1 cellular context compared by ENCODE assay signal in the genomic region with DNA sequence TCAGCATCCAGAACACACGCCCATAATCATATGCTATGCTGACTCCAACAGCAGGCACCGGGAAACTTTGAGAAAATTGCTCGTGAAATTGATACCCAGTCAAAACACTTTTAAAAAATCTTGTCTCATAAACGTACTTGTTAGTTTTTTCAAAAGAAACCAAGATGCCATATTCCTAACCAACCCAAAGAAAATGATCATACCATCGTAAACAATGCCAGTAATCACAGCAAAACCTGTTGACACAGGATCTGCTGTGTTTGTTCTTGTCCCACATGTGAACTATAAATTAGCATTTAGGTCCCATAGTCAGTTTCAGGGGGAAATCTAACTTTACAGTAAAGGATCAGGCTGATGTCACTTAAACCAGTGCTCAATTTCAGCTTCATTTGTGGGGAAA.
TF ChIP-seq lines count a peak whose summit lies in the region.

No MANE protein-coding gene starts in this region.

TF ChIP-seq in HEK293, 187 proteins besides CTCF, POLR2A, EP300 and RAD21 (continued from another document and continues in another):
- TF ChIP-seq PRDM10 (tag by site-specific recombination; IDR thresholded peaks at IDR 0.05), result peak; percentile 49; the same call in 1 of the 2 replicates
- no peak for TF ChIP-seq ZNF701 (tag by site-specific recombination; IDR thresholded peaks at IDR 0.05)
- TF ChIP-seq ZNF157 (tag by site-specific recombination; IDR thresholded peaks at IDR 0.05), result no peak
- no peak for TF ChIP-seq ZNF610 (tag by site-specific recombination; IDR thresholded peaks at IDR 0.05; ENCODE audit: borderline replicate concordance)
- no peak for TF ChIP-seq ZNF785 (tag by site-specific recombination; IDR thresholded peaks at IDR 0.05)
- TF ChIP-seq ZNF16 (tag by site-specific recombination; IDR thresholded peaks at IDR 0.05; ENCODE audit: low read depth), result no peak
- TF ChIP-seq, protein P1, sequence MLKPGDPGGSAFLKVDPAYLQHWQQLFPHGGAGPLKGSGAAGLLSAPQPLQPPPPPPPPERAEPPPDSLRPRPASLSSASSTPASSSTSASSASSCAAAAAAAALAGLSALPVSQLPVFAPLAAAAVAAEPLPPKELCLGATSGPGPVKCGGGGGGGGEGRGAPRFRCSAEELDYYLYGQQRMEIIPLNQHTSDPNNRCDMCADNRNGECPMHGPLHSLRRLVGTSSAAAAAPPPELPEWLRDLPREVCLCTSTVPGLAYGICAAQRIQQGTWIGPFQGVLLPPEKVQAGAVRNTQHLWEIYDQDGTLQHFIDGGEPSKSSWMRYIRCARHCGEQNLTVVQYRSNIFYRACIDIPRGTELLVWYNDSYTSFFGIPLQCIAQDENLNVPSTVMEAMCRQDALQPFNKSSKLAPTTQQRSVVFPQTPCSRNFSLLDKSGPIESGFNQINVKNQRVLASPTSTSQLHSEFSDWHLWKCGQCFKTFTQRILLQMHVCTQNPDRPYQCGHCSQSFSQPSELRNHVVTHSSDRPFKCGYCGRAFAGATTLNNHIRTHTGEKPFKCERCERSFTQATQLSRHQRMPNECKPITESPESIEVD (tag by site-specific recombination; IDR thresholded peaks at IDR 0.05), result peak; percentile 99
- no peak for TF ChIP-seq ZNF248 (tag by site-specific recombination; IDR thresholded peaks at IDR 0.05)
- TF ChIP-seq ZNF548 (tag by site-specific recombination; IDR thresholded peaks at IDR 0.05), result no peak
- TF ChIP-seq ZNF830 (tag by site-specific recombination; IDR thresholded peaks at IDR 0.05; ENCODE audit: low read depth), result no peak
- peak; percentile 38; the same call in 1 of the 2 replicates for TF ChIP-seq MZF1 (tag by site-specific recombination; IDR thresholded peaks at IDR 0.05; ENCODE audit: borderline replicate concordance)
- no peak for TF ChIP-seq ZNF239 (tag by site-specific recombination; IDR thresholded peaks at IDR 0.05)
- TF ChIP-seq, protein P2, sequence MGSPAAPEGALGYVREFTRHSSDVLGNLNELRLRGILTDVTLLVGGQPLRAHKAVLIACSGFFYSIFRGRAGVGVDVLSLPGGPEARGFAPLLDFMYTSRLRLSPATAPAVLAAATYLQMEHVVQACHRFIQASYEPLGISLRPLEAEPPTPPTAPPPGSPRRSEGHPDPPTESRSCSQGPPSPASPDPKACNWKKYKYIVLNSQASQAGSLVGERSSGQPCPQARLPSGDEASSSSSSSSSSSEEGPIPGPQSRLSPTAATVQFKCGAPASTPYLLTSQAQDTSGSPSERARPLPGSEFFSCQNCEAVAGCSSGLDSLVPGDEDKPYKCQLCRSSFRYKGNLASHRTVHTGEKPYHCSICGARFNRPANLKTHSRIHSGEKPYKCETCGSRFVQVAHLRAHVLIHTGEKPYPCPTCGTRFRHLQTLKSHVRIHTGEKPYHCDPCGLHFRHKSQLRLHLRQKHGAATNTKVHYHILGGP (tag by site-specific recombination; IDR thresholded peaks at IDR 0.05), result no peak
- TF ChIP-seq SP2 (tag by site-specific recombination; IDR thresholded peaks at IDR 0.05), result no peak
- TF ChIP-seq ZNF175 (tag by site-specific recombination; IDR thresholded peaks at IDR 0.05), result no peak
- TF ChIP-seq RBAK (tag by site-specific recombination; IDR thresholded peaks at IDR 0.05), result no peak
- TF ChIP-seq ZNF596 (tag by site-specific recombination; IDR thresholded peaks at IDR 0.05), result no peak
- no peak for TF ChIP-seq ZNF514 (tag by site-specific recombination; IDR thresholded peaks at IDR 0.05)
- TF ChIP-seq ZNF292 (tag by site-specific recombination; IDR thresholded peaks at IDR 0.05; ENCODE audit: borderline replicate concordance, low read depth), result no peak
- no peak for TF ChIP-seq ZNF747 (tag by site-specific recombination; IDR thresholded peaks at IDR 0.05)
- TF ChIP-seq ZNF132 (tag by site-specific recombination; IDR thresholded peaks at IDR 0.05; ENCODE audit: borderline replicate concordance), result no peak
- no peak for TF ChIP-seq ZNF624 (tag by site-specific recombination; IDR thresholded peaks at IDR 0.05)
- no peak for TF ChIP-seq ZNF184 (tag by site-specific recombination; IDR thresholded peaks at IDR 0.05)
- TF ChIP-seq ZNF626 (tag by site-specific recombination; IDR thresholded peaks at IDR 0.05), result no peak
- TF ChIP-seq ZXDB (tag by site-specific recombination; IDR thresholded peaks at IDR 0.05), result peak; percentile 75
- TF ChIP-seq MYNN (tag by site-specific recombination; IDR thresholded peaks at IDR 0.05; ENCODE audit: borderline replicate concordance), result no peak
- peak; percentile 37; the same call in 1 of the 2 replicates for TF ChIP-seq KLF7 (tag by site-specific recombination; IDR thresholded peaks at IDR 0.05; ENCODE audit: borderline replicate concordance)
- TF ChIP-seq ZNF530 (tag by site-specific recombination; IDR thresholded peaks at IDR 0.05; ENCODE audit: low read depth), result no peak
- TF ChIP-seq PBX3 (CRISPR knock-in tag; IDR thresholded peaks at IDR 0.05), result no peak
- TF ChIP-seq ZNF843 (tag by site-specific recombination; IDR thresholded peaks at IDR 0.05), result peak; percentile 96
- TF ChIP-seq IKZF3 (tag by site-specific recombination; IDR thresholded peaks at IDR 0.05), result peak; percentile 82
- peak; percentile 81 for TF ChIP-seq ZNF629 (tag by site-specific recombination; IDR thresholded peaks at IDR 0.05)
- TF ChIP-seq, protein P3, sequence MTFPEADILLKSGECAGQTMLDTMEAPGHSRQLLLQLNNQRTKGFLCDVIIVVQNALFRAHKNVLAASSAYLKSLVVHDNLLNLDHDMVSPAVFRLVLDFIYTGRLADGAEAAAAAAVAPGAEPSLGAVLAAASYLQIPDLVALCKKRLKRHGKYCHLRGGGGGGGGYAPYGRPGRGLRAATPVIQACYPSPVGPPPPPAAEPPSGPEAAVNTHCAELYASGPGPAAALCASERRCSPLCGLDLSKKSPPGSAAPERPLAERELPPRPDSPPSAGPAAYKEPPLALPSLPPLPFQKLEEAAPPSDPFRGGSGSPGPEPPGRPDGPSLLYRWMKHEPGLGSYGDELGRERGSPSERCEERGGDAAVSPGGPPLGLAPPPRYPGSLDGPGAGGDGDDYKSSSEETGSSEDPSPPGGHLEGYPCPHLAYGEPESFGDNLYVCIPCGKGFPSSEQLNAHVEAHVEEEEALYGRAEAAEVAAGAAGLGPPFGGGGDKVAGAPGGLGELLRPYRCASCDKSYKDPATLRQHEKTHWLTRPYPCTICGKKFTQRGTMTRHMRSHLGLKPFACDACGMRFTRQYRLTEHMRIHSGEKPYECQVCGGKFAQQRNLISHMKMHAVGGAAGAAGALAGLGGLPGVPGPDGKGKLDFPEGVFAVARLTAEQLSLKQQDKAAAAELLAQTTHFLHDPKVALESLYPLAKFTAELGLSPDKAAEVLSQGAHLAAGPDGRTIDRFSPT (tag by site-specific recombination; IDR thresholded peaks at IDR 0.05), result no peak
- TF ChIP-seq PRDM4 (tag by site-specific recombination; IDR thresholded peaks at IDR 0.05), result peak; percentile 97
- no peak for TF ChIP-seq ZNF398 (tag by site-specific recombination; IDR thresholded peaks at IDR 0.05)
- no peak for TF ChIP-seq ZNF76 (tag by site-specific recombination; IDR thresholded peaks at IDR 0.05; ENCODE audit: borderline replicate concordance, low read depth)
- no peak for TF ChIP-seq ZNF311 (tag by site-specific recombination; IDR thresholded peaks at IDR 0.05; ENCODE audit: borderline replicate concordance)
- no peak for TF ChIP-seq ZNF404 (tag by site-specific recombination; IDR thresholded peaks at IDR 0.05)
- TF ChIP-seq, protein P4, sequence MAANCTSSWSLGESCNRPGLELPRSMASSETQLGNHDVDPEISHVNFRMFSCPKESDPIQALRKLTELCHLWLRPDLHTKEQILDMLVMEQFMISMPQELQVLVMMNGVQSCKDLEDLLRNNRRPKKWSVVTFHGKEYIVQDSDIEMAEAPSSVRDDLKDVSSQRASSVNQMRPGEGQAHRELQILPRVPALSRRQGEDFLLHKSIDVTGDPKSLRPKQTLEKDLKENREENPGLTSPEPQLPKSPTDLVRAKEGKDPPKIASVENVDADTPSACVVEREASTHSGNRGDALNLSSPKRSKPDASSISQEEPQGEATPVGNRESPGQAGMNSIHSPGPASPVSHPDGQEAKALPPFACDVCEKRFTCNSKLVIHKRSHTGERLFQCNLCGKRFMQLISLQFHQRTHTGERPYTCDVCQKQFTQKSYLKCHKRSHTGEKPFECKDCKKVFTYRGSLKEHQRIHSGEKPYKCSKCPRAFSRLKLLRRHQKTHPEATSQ (tag by site-specific recombination; IDR thresholded peaks at IDR 0.05), result no peak
- peak; percentile 74; the same call in 1 of the 2 replicates for TF ChIP-seq ZNF561 (tag by site-specific recombination; IDR thresholded peaks at IDR 0.05; ENCODE audit: borderline replicate concordance)
- peak; percentile 99 for TF ChIP-seq GFI1B (tag by site-specific recombination; IDR thresholded peaks at IDR 0.05)
- TF ChIP-seq YY2 (tag by site-specific recombination; IDR thresholded peaks at IDR 0.05), result no peak
- no peak for TF ChIP-seq REPIN1 (tag by site-specific recombination; IDR thresholded peaks at IDR 0.05; ENCODE audit: low read depth)
- no peak for TF ChIP-seq ZNF555 (tag by site-specific recombination; conservative IDR thresholded peaks at IDR 0.05)
- 0 out of 2 replicates have a peak, but pooled peaks have one; percentile 60 for TF ChIP-seq ZNF18 (tag by site-specific recombination; IDR thresholded peaks at IDR 0.05)
- TF ChIP-seq SETDB1 (IDR thresholded peaks at IDR 0.05; ENCODE audit: insufficient read length, low read length), result no peak
- TF ChIP-seq ZNF174 (tag by site-specific recombination; IDR thresholded peaks at IDR 0.05), result no peak
